In the genomic region with DNA sequence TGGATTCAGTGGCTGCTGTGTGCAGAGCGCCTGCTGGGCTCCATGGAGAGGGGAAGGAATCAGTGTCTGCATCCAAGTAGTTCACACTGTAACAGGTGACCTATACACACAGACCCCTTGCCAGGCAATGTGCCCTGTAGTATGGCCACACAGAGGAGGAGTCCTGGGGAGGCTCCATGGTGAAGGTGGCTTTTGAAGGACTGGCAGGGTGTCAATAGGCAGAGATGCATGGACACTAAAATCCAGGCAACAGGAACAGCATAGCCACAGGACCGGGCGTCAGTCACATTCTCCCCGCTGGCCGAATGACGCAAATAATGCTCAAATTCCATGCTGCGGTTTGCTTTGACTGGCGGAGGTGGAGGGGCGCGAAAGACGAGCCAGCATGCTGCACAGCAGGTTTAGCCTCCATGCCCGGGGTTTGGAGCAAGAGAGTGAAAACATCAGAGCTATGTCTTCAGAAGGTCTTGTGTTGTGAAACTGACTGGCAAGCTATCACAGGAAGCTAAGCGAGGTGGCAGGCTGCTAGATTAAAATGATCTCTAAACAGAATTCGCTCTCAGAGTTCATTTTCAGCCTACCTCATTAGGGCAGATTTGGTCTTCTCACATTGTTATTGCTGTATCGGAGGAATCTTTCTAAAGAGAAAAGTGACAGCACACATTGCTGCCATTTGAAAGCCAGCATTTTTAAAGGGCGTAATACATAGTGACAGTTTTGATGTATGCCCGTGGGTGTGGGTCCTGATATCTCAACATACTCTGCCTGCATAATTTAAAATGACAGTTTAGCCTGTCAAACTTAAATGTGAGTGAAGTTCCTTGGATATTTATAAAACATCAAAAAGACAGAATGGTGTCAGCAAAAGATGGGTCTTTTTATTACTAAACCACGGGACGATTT, we compare ENCODE assay signal across 8 cellular contexts. TPM values are rescaled to one million over a fixed set of nuclear protein-coding genes. Genes with fewer than 3 reads are reported as not detected.
DNase-seq lines count a peak whose midpoint lies in the region; ATAC-seq and TF ChIP-seq lines count a peak whose summit lies in the region.

No MANE protein-coding gene starts in this region.

- peak overlapping the region; percentile 87 for H3K4me2 ChIP-seq in SK-N-SH

- H3K27ac Mint-ChIP-seq in activated naive CD8-positive, alpha-beta T cell treated with anti-CD3 and anti-CD28 coated beads, Interleukin-2, amount 50 U/mL, for 24 hours = peak overlapping the region; percentile 98

- peaks cover 48% of the 10 kb centered on the region for H3K4me1 Mint-ChIP-seq in activated naive CD8-positive, alpha-beta T cell treated with anti-CD3 and anti-CD28 coated beads, Interleukin-2, amount 50 U/mL, for 24 hours

- H3K4me3 Mint-ChIP-seq in activated naive CD8-positive, alpha-beta T cell treated with anti-CD3 and anti-CD28 coated beads, Interleukin-2, amount 50 U/mL, for 24 hours = peak overlapping the region; percentile 98

- peak overlapping the region; percentile 66 for H2AFZ ChIP-seq in SK-N-SH (ENCODE audit: low read depth)

- H3K27me3 ChIP-seq in BE2C (no peaks in the 10 kb centered on the region), SK-N-SH (ENCODE audit: insufficient read depth) (no peaks in the 10 kb centered on the region; the same call in 1 of the 2 replicates), heart left ventricle (no peaks in the 10 kb centered on the region), thyroid gland (no peaks in the 10 kb centered on the region)

- TF ChIP-seq RAD21 in SK-N-SH (IDR thresholded peaks at IDR 0.05; ENCODE audit: low read length) = no peak

- CTCF ChIA-PET in SK-N-SH (lab: Yijun Ruan, JAX) = interaction anchor here (1.1 to 1.6 kb wide), 3 partner anchors 15 to 111 kb away, joined by 3 to 4 read pairs (median 4); no protein-coding TSS in a partner anchor

- peaks cover 9% of the 10 kb centered on the region for H3F3A ChIP-seq in SK-N-SH (replicated peaks; ENCODE audit: insufficient read depth)

- intact Hi-C loops in heart left ventricle (cut with DNase I) (loop anchor here (2.0 to 10.0 kb wide), 9 partner anchors 47 to 195 kb away; partner anchors contain the start of genes MPPE1 (in 7 of the 10) and IMPA2 (in 2 of the 10)), thyroid gland (cut with DNase I) (loop anchor here (10.0 kb wide), 2 partner anchors 55 to 175 kb away; partner anchors contain the start of gene MPPE1)

- peak overlapping the region in 1 of 2 experiments; percentile 90; a peak in 2 of 4 replicates for H3K27ac ChIP-seq in SK-N-SH (ENCODE audit: low read depth in 2 of 2, low read length in 1 of 2)
- peak overlapping the region; percentile 86 to 98 (median 94) for H3K27ac ChIP-seq in heart left ventricle
- peak overlapping the region; percentile 95 to 96 (median 95) for H3K27ac ChIP-seq in thyroid gland

- TF ChIP-seq POLR2A in heart left ventricle (IDR thresholded peaks at IDR 0.05) (peak in 1 of 2 donors; percentile 39), thyroid gland (IDR thresholded peaks at IDR 0.05) (peak in 1 of 2 donors; percentile 67)

- no peaks in the 10 kb centered on the region for H3K4me1 ChIP-seq in BE2C
- H3K4me1 ChIP-seq in SK-N-SH (ENCODE audit: control insufficient read depth in 1 of 2, insufficient read depth in 2 of 2, low read depth in 1 of 2, low read length in 1 of 2) = peaks cover 0 to 17% of the 10 kb centered on the region in 2 experiments; a peak in 2 of 4 replicates
- H3K4me1 ChIP-seq in heart left ventricle = peaks cover 5 to 35% (median 20%) of the 10 kb centered on the region in 12 donors
- H3K4me1 ChIP-seq in thyroid gland = peaks cover 14 to 22% of the 10 kb centered on the region in 2 donors

- TF ChIP-seq EP300 in SK-N-SH (IDR thresholded peaks at IDR 0.05; ENCODE audit: borderline replicate concordance in 1 of 2, low read depth in 1 of 2, low read length in 1 of 2) = no peak

- H3K27me3 Mint-ChIP-seq in activated naive CD8-positive, alpha-beta T cell treated with anti-CD3 and anti-CD28 coated beads, Interleukin-2, amount 50 U/mL, for 24 hours = no peaks in the 10 kb centered on the region

- DNase-seq in BE2C = peak; percentile 15
- DNase-seq in HuH-7.5 (ENCODE audit: low spot score) = peak; percentile 65
- peak; percentile 39 for DNase-seq in SK-N-SH
- peak; percentile 59 for DNase-seq in activated naive CD8-positive, alpha-beta T cell treated with anti-CD3 and anti-CD28 coated beads, Interleukin-2, amount 50 U/mL, for 24 hours
- DNase-seq in heart left ventricle = peak; percentile 70 to 84 (median 77)
- peak; percentile 66 for DNase-seq in pons (ENCODE audit: low spot score)
- DNase-seq in thyroid gland = peak; percentile 58 to 67
- no peak for DNase-seq in NCI-H526 treated with DMSO at 0.1 percent for 48 hours (lab: John Stamatoyannopoulos, UW)

- H4K20me1 ChIP-seq in SK-N-SH (ENCODE audit: insufficient read depth) = peaks cover 12% of the 10 kb centered on the region; the same call in 1 of the 2 replicates

- H3K36me3 Mint-ChIP-seq in activated naive CD8-positive, alpha-beta T cell treated with anti-CD3 and anti-CD28 coated beads, Interleukin-2, amount 50 U/mL, for 24 hours (ENCODE audit: low read depth) = peaks cover 5% of the 10 kb centered on the region

- no peak for TF ChIP-seq CTCF in BE2C (IDR thresholded peaks at IDR 0.05; ENCODE audit: low read depth, low read length)
- no peak for TF ChIP-seq CTCF in SK-N-SH (IDR thresholded peaks at IDR 0.05)
- no peak for TF ChIP-seq CTCF in heart left ventricle (IDR thresholded peaks at IDR 0.05)
- TF ChIP-seq CTCF in thyroid gland (IDR thresholded peaks at IDR 0.05) = no peak

- no peaks in the 10 kb centered on the region for H3K9me3 ChIP-seq in BE2C
- H3K9me3 ChIP-seq in SK-N-SH = no peaks in the 10 kb centered on the region
- no peaks in the 10 kb centered on the region for H3K9me3 ChIP-seq in heart left ventricle
- no peaks in the 10 kb centered on the region for H3K9me3 ChIP-seq in thyroid gland

- peak overlapping the region; percentile 97; the same call in 1 of the 2 replicates for H3K9ac ChIP-seq in SK-N-SH

- H3K4me3 ChIP-seq in BE2C (ENCODE audit: low read depth, low read length) = peak overlapping the region; percentile 96
- H3K4me3 ChIP-seq in SK-N-SH (ENCODE audit: low read depth in 2 of 2, low read length in 1 of 2) = peak overlapping the region; percentile 95 to 100
- peak overlapping the region in 11 of 12 donors; percentile 63 to 99 (median 83) for H3K4me3 ChIP-seq in heart left ventricle
- peak overlapping the region in 2 of 3 donors; percentile 74 to 100 for H3K4me3 ChIP-seq in thyroid gland (replicated peaks in 1 of 3)

- no peaks in the 10 kb centered on the region for H3K36me3 ChIP-seq in BE2C
- peaks cover 0 to 19% of the 10 kb centered on the region in 2 experiments for H3K36me3 ChIP-seq in SK-N-SH (replicated peaks in 1 of 2; ENCODE audit: control insufficient read depth in 1 of 2, insufficient read depth in 2 of 2, low read length in 1 of 2)
- peaks cover 0 to 17% (median 6%) of the 10 kb centered on the region in 9 donors for H3K36me3 ChIP-seq in heart left ventricle
- no peaks in the 10 kb centered on the region for H3K36me3 ChIP-seq in thyroid gland

- no peaks in the 10 kb centered on the region for H3K9me2 ChIP-seq in SK-N-SH

- WGBS in SK-N-SH (ENCODE audit: low lambda C conversion rate) = 4% methylated on average over 16 of the region's 19 CpGs
- 6 to 26% (median 9%) methylated on average over 19 of the region's 19 CpGs for WGBS in heart left ventricle, 4 donors
- 10 to 11% methylated on average over 17 to 19 of the region's 19 CpGs for WGBS in thyroid gland, 2 donors

- ATAC-seq in activated naive CD8-positive, alpha-beta T cell treated with anti-CD3 and anti-CD28 coated beads, Interleukin-2, amount 50 U/mL, for 24 hours = peak; percentile 45
- ATAC-seq in heart left ventricle = peak; percentile 54 to 78 (median 76)

- H3K79me2 ChIP-seq in SK-N-SH (ENCODE audit: insufficient read depth) = peaks cover 34% of the 10 kb centered on the region

- H3K9me3 Mint-ChIP-seq in activated naive CD8-positive, alpha-beta T cell treated with anti-CD3 and anti-CD28 coated beads, Interleukin-2, amount 50 U/mL, for 24 hours = no peaks in the 10 kb centered on the region

- POLR2A ChIA-PET in SK-N-SH (lab: Yijun Ruan, JAX) = no interaction called here

TF ChIP-seq in SK-N-SH, 30 proteins besides CTCF, POLR2A, EP300 and RAD21:
- TF ChIP-seq CHD2 (IDR thresholded peaks at IDR 0.05; ENCODE audit: low read length, partially characterized antibody) = peak; percentile 12
- 0 out of 2 replicates have a peak, but pooled peaks have one; percentile 16 for TF ChIP-seq SIN3A (IDR thresholded peaks at IDR 0.05; ENCODE audit: borderline replicate concordance, low read depth, low read length)
- TF ChIP-seq MXI1 (IDR thresholded peaks at IDR 0.05; ENCODE audit: low read depth, low read length) = peak; percentile 65; the same call in 1 of the 2 replicates
- TF ChIP-seq, protein P1, sequence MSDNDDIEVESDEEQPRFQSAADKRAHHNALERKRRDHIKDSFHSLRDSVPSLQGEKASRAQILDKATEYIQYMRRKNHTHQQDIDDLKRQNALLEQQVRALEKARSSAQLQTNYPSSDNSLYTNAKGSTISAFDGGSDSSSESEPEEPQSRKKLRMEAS (IDR thresholded peaks at IDR 0.05; ENCODE audit: low read depth) = peak; percentile 50; the same call in 1 of the 2 replicates
- no peak for TF ChIP-seq NFIC (IDR thresholded peaks at IDR 0.05; ENCODE audit: borderline replicate concordance)
- TF ChIP-seq, protein P2, sequence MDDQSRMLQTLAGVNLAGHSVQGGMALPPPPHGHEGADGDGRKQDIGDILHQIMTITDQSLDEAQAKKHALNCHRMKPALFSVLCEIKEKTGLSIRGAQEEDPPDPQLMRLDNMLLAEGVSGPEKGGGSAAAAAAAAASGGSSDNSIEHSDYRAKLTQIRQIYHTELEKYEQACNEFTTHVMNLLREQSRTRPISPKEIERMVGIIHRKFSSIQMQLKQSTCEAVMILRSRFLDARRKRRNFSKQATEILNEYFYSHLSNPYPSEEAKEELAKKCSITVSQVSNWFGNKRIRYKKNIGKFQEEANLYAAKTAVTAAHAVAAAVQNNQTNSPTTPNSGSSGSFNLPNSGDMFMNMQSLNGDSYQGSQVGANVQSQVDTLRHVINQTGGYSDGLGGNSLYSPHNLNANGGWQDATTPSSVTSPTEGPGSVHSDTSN (IDR thresholded peaks at IDR 0.05) = 0 out of 2 replicates have a peak, but pooled peaks have one; percentile 24

RNA-seq across cellular contexts. Expression of gene CHMP1B, which starts 1.1 kb away (rescaled TPM):
- polyA plus RNA-seq in BE2C (2012; ENCODE audit: insufficient read depth, insufficient read length, low read depth) = 13.9 TPM
- polyA plus RNA-seq in SK-N-SH (2012; rRNA removed) (45.1 and 52.4 TPM in 2 replicates), heart left ventricle (10 to 100 TPM; 19.8 to 37.4 TPM)
- 45.4 and 60.4 TPM in 2 replicates for polyA plus RNA-seq in SK-N-SH (2012; cell fraction: cytosol; rRNA removed)
- polyA plus RNA-seq in SK-N-SH (2012; cell fraction: nucleus; rRNA removed) = 46.7 and 51.7 TPM in 2 replicates
- total RNA-seq in heart left ventricle (10 to 100 TPM; 29.6 to 41.2 (median 37.3) TPM), thyroid gland (10 to 100 TPM; 75.4 to 99.5 (median 85.9) TPM)

RNA-seq across cellular contexts. Expression of gene MPPE1, which starts 58.0 kb away (rescaled TPM):
- 13.2 TPM for polyA plus RNA-seq in BE2C (2012; ENCODE audit: insufficient read depth, insufficient read length, low read depth)
- polyA plus RNA-seq in SK-N-SH (2012; rRNA removed) (13.2 and 16.7 TPM in 2 replicates), heart left ventricle (10 to 100 TPM; 23.4 to 26.2 TPM)
- 10.7 and 13.4 TPM in 2 replicates for polyA plus RNA-seq in SK-N-SH (2012; cell fraction: cytosol; rRNA removed)
- 30.3 and 36.3 TPM in 2 replicates for polyA plus RNA-seq in SK-N-SH (2012; cell fraction: nucleus; rRNA removed)
- total RNA-seq in heart left ventricle (10 to 100 TPM; 17.8 to 45.5 (median 29.7) TPM), thyroid gland (100 to 1,000 TPM in 1 of 4 donors, 10 to 100 TPM in 3; 50.0 to 111 (median 76.7) TPM)
